27 cellular contexts compared by ENCODE assay signal in the genomic region with DNA sequence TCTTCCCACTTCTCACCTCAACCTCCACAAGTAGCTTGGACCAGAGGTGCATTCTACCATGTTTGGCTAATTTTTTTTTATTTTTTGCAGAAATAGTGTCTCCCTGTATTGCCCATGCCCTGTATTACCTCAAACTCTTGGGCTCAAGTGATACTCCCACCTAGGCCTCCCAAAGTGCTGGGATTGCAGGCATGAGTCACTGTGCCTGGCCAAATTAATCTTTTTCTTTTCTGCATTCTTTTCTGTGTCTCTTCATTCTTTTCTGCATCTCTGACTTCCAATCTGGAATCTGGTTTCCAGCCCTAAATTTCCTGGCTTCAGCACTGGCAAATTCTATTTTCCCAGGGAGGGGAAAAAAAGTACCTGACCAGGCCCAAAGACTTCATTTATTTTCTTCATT. TPM values are rescaled to one million over a fixed set of nuclear protein-coding genes. Genes with fewer than 3 reads are reported as not detected.
"Had no signal": no experiment of that assay in that cellular context is flagged by ENCODE, and none has a peak within 500 bp of the region (broad histone marks: within the 10 kb centered on the region; RNA-seq: fewer than 3 reads in every experiment).

No MANE protein-coding gene starts in this region.

- H3K36me3 Mint-ChIP-seq: stimulated activated effector memory CD8-positive, alpha-beta T cell treated with anti-CD3 and anti-CD28 coated beads, Interleukin-12 subunit alpha, Interleukin-12 subunit beta, amount 100 ng/mL, for 72 hours had no signal

- DNase-seq: cortex of kidney; effector memory CD8-positive, alpha-beta T cell; gastrocnemius medialis; head of caudate nucleus; left cardiac atrium; left lung; mesenchymal stem cell; mucosa of descending colon; naive thymus-derived CD4-positive, alpha-beta T cell; nucleus accumbens; ovary; posterior cingulate gyrus; psoas muscle; right cardiac atrium; sigmoid colon; stimulated activated CD4-positive, alpha-beta T cell treated with anti-CD3 and anti-CD28 coated beads, Interleukin-2, amount 100 ng/mL, for 24 hours; stimulated activated CD4-positive, alpha-beta T cell treated with anti-CD3 and anti-CD28 coated beads, Interleukin-4, amount 100 ng/mL, for 24 hours; stimulated activated naive CD4-positive, alpha-beta T cell treated with Interleukin-2 at 50 U/mL for 16 hours; stomach; thyroid gland; trophoblast cell had no signal

- H3K4me1 ChIP-seq: gastrocnemius medialis, left lung, psoas muscle, sigmoid colon, thyroid gland, vagina had no signal

- H3K36me3 ChIP-seq: gastrocnemius medialis, left lung, ovary, sigmoid colon, stomach, thyroid gland, vagina had no signal

- H3K27ac Mint-ChIP-seq: effector memory CD8-positive, alpha-beta T cell; mesothelial cell of epicardium; naive thymus-derived CD4-positive, alpha-beta T cell; nephron; stimulated activated effector memory CD8-positive, alpha-beta T cell treated with anti-CD3 and anti-CD28 coated beads, Interleukin-12 subunit alpha, Interleukin-12 subunit beta, amount 100 ng/mL, for 72 hours had no signal

- ATAC-seq: effector memory CD8-positive, alpha-beta T cell; gastrocnemius medialis; left lung; mucosa of descending colon; naive thymus-derived CD4-positive, alpha-beta T cell; psoas muscle; right cardiac atrium; stimulated activated effector memory CD8-positive, alpha-beta T cell treated with anti-CD3 and anti-CD28 coated beads, Interleukin-12 subunit alpha, Interleukin-12 subunit beta, amount 100 ng/mL, for 72 hours had no signal

- H3K4me3 ChIP-seq: gastrocnemius medialis, left lung, mucosa of descending colon, ovary, psoas muscle, sigmoid colon, stomach, thyroid gland, vagina had no signal

- H3K4me3 Mint-ChIP-seq: effector memory CD8-positive, alpha-beta T cell; mesothelial cell of epicardium; naive thymus-derived CD4-positive, alpha-beta T cell; nephron; stimulated activated effector memory CD8-positive, alpha-beta T cell treated with anti-CD3 and anti-CD28 coated beads, Interleukin-12 subunit alpha, Interleukin-12 subunit beta, amount 100 ng/mL, for 72 hours had no signal

- FAIRE-seq: keratinocyte had no signal

- H3K9me3 ChIP-seq: gastrocnemius medialis, ovary, thyroid gland had no signal

- H3K4me1 Mint-ChIP-seq: naive thymus-derived CD4-positive, alpha-beta T cell; nephron; stimulated activated effector memory CD8-positive, alpha-beta T cell treated with anti-CD3 and anti-CD28 coated beads, Interleukin-12 subunit alpha, Interleukin-12 subunit beta, amount 100 ng/mL, for 72 hours had no signal

- H3K27ac ChIP-seq: gastrocnemius medialis, left lung, ovary, psoas muscle, sigmoid colon, stomach, thyroid gland, vagina had no signal

- H3K27me3 ChIP-seq: gastrocnemius medialis, left lung, ovary, sigmoid colon, stomach, thyroid gland, vagina had no signal

RNA-seq across cellular contexts. Expression of gene TACSTD2, which starts 31.2 kb away (rescaled TPM):
- total RNA-seq: temporal lobe had no signal
- polyA plus RNA-seq: naive thymus-derived CD4-positive, alpha-beta T cell had no signal
